In genomic region chr5:109585012-109585599, GRCh38 we compare ENCODE assay signal across 17 cellular contexts.
DNase-seq lines count a peak whose midpoint lies in the region; ATAC-seq and TF ChIP-seq lines count a peak whose summit lies in the region.
"Had no signal": no experiment of that assay in that cellular context is flagged by ENCODE, and none has a peak within 500 bp of the region (broad histone marks: within the 10 kb centered on the region; RNA-seq: fewer than 3 reads in every experiment).

No MANE protein-coding gene starts in this region.

- H3K4me3 Mint-ChIP-seq in MCF 10A (ENCODE audit: unreplicated experiment) = no peak overlapping the region
- H3K4me3 Mint-ChIP-seq: activated naive CD4-positive, alpha-beta T cell treated with anti-CD3 and anti-CD28 coated beads for 36 hours; CD8-positive, alpha-beta memory T cell; neural progenitor cell had no signal

- DNase-seq in MCF 10A (ENCODE audit: unreplicated experiment) (peak; percentile 37), breast epithelium (ENCODE audit: low spot score in 2 of 2) (no peak), adipocyte (ENCODE audit: low read depth) (peak; percentile 35), left cardiac atrium (no peak), aorta (no peak), NCI-H187 (lab: John Stamatoyannopoulos, UW) (no peak), testis (no peak)
- no peak for DNase-seq in effector CD4-positive, alpha-beta T cell
- DNase-seq: activated naive CD4-positive, alpha-beta T cell treated with anti-CD3 and anti-CD28 coated beads for 36 hours; brain microvascular endothelial cell; CD8-positive, alpha-beta memory T cell; right lobe of liver; SHP77; stimulated activated CD4-positive, alpha-beta T cell treated with anti-CD3 and anti-CD28 coated beads, Interleukin-2, amount 100 ng/mL, for 48 hours; stimulated activated CD8-positive, alpha-beta memory T cell treated with anti-CD3 and anti-CD28 coated beads, Interleukin-4, amount 100 ng/mL, for 48 hours; T-helper 9 cell had no signal

- H3K9me3 Mint-ChIP-seq in MCF 10A (ENCODE audit: unreplicated experiment) = no peaks in the 10 kb centered on the region
- H3K9me3 Mint-ChIP-seq: activated naive CD4-positive, alpha-beta T cell treated with anti-CD3 and anti-CD28 coated beads for 36 hours; CD8-positive, alpha-beta memory T cell had no signal

- WGBS in aorta, 2 donors = 3 to 6% methylated on average over 3 of the region's 3 CpGs
- 46 to 52% methylated on average over 3 of the region's 3 CpGs for WGBS in testis, 2 donors

- no peaks in the 10 kb centered on the region for H3K4me1 ChIP-seq in breast epithelium
- H3K4me1 ChIP-seq in adipocyte (ENCODE audit: control insufficient read depth, insufficient read depth, low read length) = peaks cover 15% of the 10 kb centered on the region
- peaks cover 0 to 3% of the 10 kb centered on the region in 2 donors for H3K4me1 ChIP-seq in aorta (ENCODE audit: control insufficient read depth in 1 of 2, insufficient read depth in 2 of 2, low read length in 2 of 2)
- H3K4me1 ChIP-seq in testis = no peaks in the 10 kb centered on the region
- H3K4me1 ChIP-seq: neural progenitor cell, right lobe of liver had no signal

- H3K9me3 ChIP-seq in breast epithelium (no peaks in the 10 kb centered on the region), adipocyte (ENCODE audit: control insufficient read depth, low read length) (no peaks in the 10 kb centered on the region), aorta (ENCODE audit: control insufficient read depth, low read length) (no peaks in the 10 kb centered on the region), testis (no peaks in the 10 kb centered on the region)
- H3K9me3 ChIP-seq: right lobe of liver had no signal

- intact Hi-C loops in MCF 10A (cut with micrococcal nuclease) = no loop called here
- intact Hi-C loops in breast epithelium (cut with DNase I; ENCODE audit: low total_unique reads) = no loop called here
- intact Hi-C loops in left cardiac atrium (cut with DNase I) = no loop called here
- intact Hi-C loops in aorta (cut with DNase I) = no loop called here
- intact Hi-C loops in testis (cut with DNase I; ENCODE audit: low total_unique reads) = no loop called here

- CTCF ChIA-PET in MCF 10A (lab: Yijun Ruan, JAX) = interaction anchor here (0.7 kb wide), 1 partner anchor 14 kb away, joined by 3 read pairs; no protein-coding TSS in a partner anchor

- no peaks in the 10 kb centered on the region for H3K27me3 Mint-ChIP-seq in MCF 10A (ENCODE audit: insufficient read depth, unreplicated experiment)

- POLR2A ChIA-PET in MCF 10A (lab: Yijun Ruan, JAX) = interaction anchor here (0.5 kb wide), 1 partner anchor 191 kb away, joined by 3 read pairs; no protein-coding TSS in a partner anchor

- no peaks in the 10 kb centered on the region for H3K36me3 Mint-ChIP-seq in MCF 10A (ENCODE audit: insufficient read depth, unreplicated experiment)
- H3K36me3 Mint-ChIP-seq: CD8-positive, alpha-beta memory T cell; neural progenitor cell had no signal

- H3K9ac ChIP-seq in adipocyte (ENCODE audit: low read length) = no peak overlapping the region
- H3K9ac ChIP-seq: neural progenitor cell had no signal

- H3K36me3 ChIP-seq in breast epithelium = no peaks in the 10 kb centered on the region
- H3K36me3 ChIP-seq in adipocyte (ENCODE audit: control insufficient read depth, insufficient read depth, low read length, severe bottlenecking) = no peaks in the 10 kb centered on the region
- H3K36me3 ChIP-seq in aorta (ENCODE audit: control insufficient read depth in 1 of 2, insufficient read depth in 2 of 2, low read length in 1 of 2) = no peaks in the 10 kb centered on the region
- no peaks in the 10 kb centered on the region for H3K36me3 ChIP-seq in testis (ENCODE audit: low read depth, missing control alignments)
- H3K36me3 ChIP-seq: brain microvascular endothelial cell, neural progenitor cell, right lobe of liver had no signal

- H3K27me3 ChIP-seq in breast epithelium = no peaks in the 10 kb centered on the region
- H3K27me3 ChIP-seq in adipocyte (replicated peaks; ENCODE audit: control insufficient read depth, insufficient read depth, low read length) = no peaks in the 10 kb centered on the region
- H3K27me3 ChIP-seq in aorta (ENCODE audit: control insufficient read depth in 1 of 2, insufficient read depth in 2 of 2, low read length in 1 of 2) = no peaks in the 10 kb centered on the region
- H3K27me3 ChIP-seq in testis = no peaks in the 10 kb centered on the region
- H3K27me3 ChIP-seq: brain microvascular endothelial cell, neural progenitor cell, right lobe of liver had no signal

- no peak overlapping the region for H3K27ac Mint-ChIP-seq in MCF 10A (ENCODE audit: low read depth, unreplicated experiment)
- H3K27ac Mint-ChIP-seq: CD8-positive, alpha-beta memory T cell; neural progenitor cell had no signal

- no peak overlapping the region for H3K27ac ChIP-seq in breast epithelium
- peak overlapping the region in 1 of 2 donors; percentile 76 for H3K27ac ChIP-seq in aorta (ENCODE audit: low read depth in 1 of 2, low read length in 2 of 2)
- H3K27ac ChIP-seq in testis = no peak overlapping the region
- H3K27ac ChIP-seq: brain microvascular endothelial cell, neural progenitor cell, right lobe of liver had no signal

- H3K4me3 ChIP-seq in breast epithelium (no peak overlapping the region), adipocyte (ENCODE audit: low read length) (peak overlapping the region; percentile 21), aorta (ENCODE audit: low read length in 2 of 2) (peak overlapping the region in 1 of 2 donors; percentile 18), testis (no peak overlapping the region)
- H3K4me3 ChIP-seq: neural progenitor cell, right lobe of liver had no signal

- no peak for TF ChIP-seq CTCF in MCF 10A (IDR thresholded peaks at IDR 0.05; ENCODE audit: unreplicated experiment)
- no peak for TF ChIP-seq CTCF in breast epithelium (IDR thresholded peaks at IDR 0.05)
- TF ChIP-seq CTCF in testis (IDR thresholded peaks at IDR 0.05) = no peak

- BruUV-seq in MCF 10A (replicated peaks; lab: Mats Ljungman, UMichigan) = no TSS peak

- H3K4me1 Mint-ChIP-seq in MCF 10A (ENCODE audit: insufficient read depth, unreplicated experiment) = no peaks in the 10 kb centered on the region
- H3K4me1 Mint-ChIP-seq: neural progenitor cell had no signal

- peak; percentile 74 to 82 for ATAC-seq in left cardiac atrium
- peak; percentile 83 for ATAC-seq in aorta (ENCODE audit: low FRiP score)

- no peak for TF ChIP-seq POLR2A in breast epithelium (IDR thresholded peaks at IDR 0.05)
- TF ChIP-seq POLR2A in testis (IDR thresholded peaks at IDR 0.05) = no peak

Comparison
In these comparisons a context has a peak if more than half of its experiments do, and no peak if none do; other contexts are left out.
1. DNase-seq: peak in MCF 10A (single experiment) and adipocyte (single experiment); none in breast epithelium (0 of 2), left cardiac atrium (single experiment), aorta (0 of 2), effector CD4-positive, alpha-beta T cell (single experiment), NCI-H187 (0 of 2) and testis (single experiment).